In genomic region chr2:162123806-162124758, GRCh38 we compare ENCODE assay signal across 9 cellular contexts. TPM values are rescaled to one million over a fixed set of nuclear protein-coding genes. Genes with fewer than 3 reads are reported as not detected.
DNase-seq lines count a peak whose midpoint lies in the region; ATAC-seq and TF ChIP-seq lines count a peak whose summit lies in the region.
"Had no signal": no experiment of that assay in that cellular context is flagged by ENCODE, and none has a peak within 500 bp of the region (broad histone marks: within the 10 kb centered on the region; RNA-seq: fewer than 3 reads in every experiment).

No MANE protein-coding gene starts in this region.

- no peaks in the 10 kb centered on the region for H3K36me3 ChIP-seq in liver (ENCODE audit: control insufficient read depth in 4 of 4, insufficient read depth in 3 of 4, low read depth in 1 of 4, low read length in 3 of 4)

- TF ChIP-seq RAD21 in liver (IDR thresholded peaks at IDR 0.05), result peak; percentile 88 to 91

- H3K36me3 Mint-ChIP-seq in chondrocyte (ENCODE audit: low read depth), result no peaks in the 10 kb centered on the region

- peaks cover 0 to 1% (median 0%) of the 10 kb centered on the region in 4 donors for H3K4me1 ChIP-seq in liver (ENCODE audit: control insufficient read depth in 4 of 4, insufficient read depth in 4 of 4, low read length in 3 of 4)

- peak; percentile 97 for TF ChIP-seq CTCF in chondrocyte (IDR thresholded peaks at IDR 0.05)
- peak; percentile 82 for TF ChIP-seq CTCF in liver (IDR thresholded peaks at IDR 0.05; ENCODE audit: low read depth, low read length, missing input control)

- no peaks in the 10 kb centered on the region for H3K9me3 Mint-ChIP-seq in chondrocyte (ENCODE audit: low read depth)

- no peak overlapping the region for H3K4me3 Mint-ChIP-seq in chondrocyte (ENCODE audit: unreplicated experiment)

- DNase-seq in Right ventricle myocardium superior (no peak), Right ventricle myocardium inferior (ENCODE audit: missing footprints) (no peak), NCI-H82 (lab: John Stamatoyannopoulos, UW) (peak; percentile 92), chondrocyte (ENCODE audit: low spot score) (no peak)
- no peak for DNase-seq in activated CD4-positive, alpha-beta T cell treated with anti-CD3 and anti-CD28 coated beads for 48 hours

- H3K4me1 Mint-ChIP-seq in chondrocyte (ENCODE audit: low read depth), result peaks cover 3% of the 10 kb centered on the region

- H3K9me3 ChIP-seq in liver (ENCODE audit: control insufficient read depth in 4 of 4, low read length in 3 of 4), result no peaks in the 10 kb centered on the region

- H3K27ac ChIP-seq in liver (ENCODE audit: low read depth in 1 of 2, low read length in 2 of 2), result no peak overlapping the region

- H3K27ac Mint-ChIP-seq in chondrocyte (ENCODE audit: unreplicated experiment), result no peak overlapping the region

- peaks cover 20% of the 10 kb centered on the region for H3K27me3 Mint-ChIP-seq in chondrocyte (ENCODE audit: low read depth)

- H3K9ac ChIP-seq in liver (ENCODE audit: low read depth in 1 of 2, low read length in 2 of 2), result no peak overlapping the region

- ATAC-seq in Right ventricle myocardium superior (ENCODE audit: poor library complexity) (peak; percentile 81), Right ventricle myocardium inferior (no peak), HG03469 (IDR thresholded peaks at IDR 0.05; ENCODE audit: unreplicated experiment) (peak; percentile 32), HG02798 (IDR thresholded peaks at IDR 0.05; ENCODE audit: poor library complexity, unreplicated experiment) (no peak)

- intact Hi-C loops in Right ventricle myocardium superior (cut with DNase I) (loop anchor here (2.0 to 10.0 kb wide), 2 partner anchors 117 to 539 kb away; no protein-coding TSS in a partner anchor), Right ventricle myocardium inferior (cut with DNase I) (loop anchor here (2.0 to 5.0 kb wide), 2 partner anchors 117 to 537 kb away; no protein-coding TSS in a partner anchor)

- no peaks in the 10 kb centered on the region for H3K27me3 ChIP-seq in liver (ENCODE audit: control insufficient read depth in 4 of 4, insufficient read depth in 4 of 4, low read length in 3 of 4)

- H3K4me3 ChIP-seq in liver (ENCODE audit: low read depth in 1 of 3, low read length in 3 of 3), result no peak overlapping the region

- 32% methylated on average over 9 of the region's 9 CpGs for WGBS in liver

TF ChIP-seq in liver, 16 proteins besides CTCF, POLR2A, EP300 and RAD21:
- no peak for TF ChIP-seq EGR1 (IDR thresholded peaks at IDR 0.05; ENCODE audit: low read depth in 2 of 2)
- TF ChIP-seq, protein P1, sequence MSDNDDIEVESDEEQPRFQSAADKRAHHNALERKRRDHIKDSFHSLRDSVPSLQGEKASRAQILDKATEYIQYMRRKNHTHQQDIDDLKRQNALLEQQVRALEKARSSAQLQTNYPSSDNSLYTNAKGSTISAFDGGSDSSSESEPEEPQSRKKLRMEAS (IDR thresholded peaks at IDR 0.05), result no peak
- no peak for TF ChIP-seq RXRA (IDR thresholded peaks at IDR 0.05)
- no peak for TF ChIP-seq JUND (IDR thresholded peaks at IDR 0.05)
- TF ChIP-seq ZBTB33 (IDR thresholded peaks at IDR 0.05), result no peak
- TF ChIP-seq FOXA1 (IDR thresholded peaks at IDR 0.05), result no peak
- no peak for TF ChIP-seq NR2F2 (IDR thresholded peaks at IDR 0.05)
- no peak for TF ChIP-seq HNF4A (conservative IDR thresholded peaks at IDR 0.05)
- no peak for TF ChIP-seq HNF4G (IDR thresholded peaks at IDR 0.05)
- TF ChIP-seq TAF1 (conservative IDR thresholded peaks at IDR 0.05), result no peak
- no peak for TF ChIP-seq GABPA (IDR thresholded peaks at IDR 0.05 in 1 of 2, conservative IDR thresholded peaks at IDR 0.05 in 1 of 2)
- TF ChIP-seq REST (IDR thresholded peaks at IDR 0.05), result no peak

RNA-seq across cellular contexts. Expression of gene GCG, which starts 28.0 kb away (rescaled TPM):
- total RNA-seq in Right ventricle myocardium superior, result not detected
- not detected for total RNA-seq in Right ventricle myocardium inferior
- total RNA-seq in chondrocyte, result 0.31 TPM in 1 of 3 replicates, not detected in the others
- total RNA-seq in liver, result not detected
- not detected for polyA plus RNA-seq in liver
- total RNA-seq: urinary bladder had no signal
- polyA plus RNA-seq: urinary bladder had no signal

RNA-seq across cellular contexts. Expression of gene DPP4, which starts 50.1 kb away (rescaled TPM):
- total RNA-seq in Right ventricle myocardium superior (3.8 TPM), Right ventricle myocardium inferior (5.4 TPM), chondrocyte (0.42 to 0.60 TPM in 2 of 3 replicates, not detected in the other), liver (10 to 100 TPM; 14.4 to 30.1 TPM)
- 10 to 100 TPM in 1 of 2 donors, 1 to 10 TPM in 1; 9.6 to 12.7 TPM for polyA plus RNA-seq in liver

Comparison
In these comparisons a context has a peak if more than half of its experiments do, and no peak if none do; other contexts are left out.
1. ATAC-seq: peak in Right ventricle myocardium superior (single experiment) and HG03469 (single experiment); none in Right ventricle myocardium inferior (single experiment) and HG02798 (single experiment).